ENCODE assay signal across 11 cellular contexts in the genomic region with DNA sequence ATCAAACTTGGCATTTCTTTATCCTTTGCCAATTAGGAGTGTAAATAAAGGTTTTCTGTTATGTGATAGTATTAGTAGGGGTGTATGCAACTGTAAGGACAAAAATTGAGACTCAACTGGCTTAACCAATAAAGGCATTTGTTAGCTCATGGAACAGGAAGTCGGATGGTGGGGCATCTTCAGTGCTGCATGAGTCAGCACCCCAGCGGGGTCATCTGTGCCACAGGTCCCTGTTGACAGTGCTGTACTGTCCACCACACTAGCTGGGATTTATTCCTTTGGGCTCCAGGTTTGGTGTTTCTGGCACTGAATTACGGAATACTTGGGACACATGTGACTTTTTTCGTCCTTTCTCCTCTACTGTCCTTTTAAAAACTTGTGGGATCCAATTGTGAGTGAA.
A peak's percentile ranks its signal among the peaks of the same experiment; 100 is the strongest.
DNase-seq lines count a peak whose midpoint lies in the region; ATAC-seq and TF ChIP-seq lines count a peak whose summit lies in the region.
"Had no signal": no experiment of that assay in that cellular context is flagged by ENCODE, and none has a peak within 500 bp of the region (broad histone marks: within the 10 kb centered on the region; RNA-seq: fewer than 3 reads in every experiment).

No MANE protein-coding gene starts in this region.

- peaks cover 73% of the 10 kb centered on the region for H3K36me3 ChIP-seq in MG63

- peak overlapping the region; percentile 69 for H3K27ac Mint-ChIP-seq in activated naive CD8-positive, alpha-beta T cell treated with anti-CD3 and anti-CD28 coated beads for 36 hours

- H3K36me3 Mint-ChIP-seq in activated naive CD8-positive, alpha-beta T cell treated with anti-CD3 and anti-CD28 coated beads for 36 hours = peaks cover 61% of the 10 kb centered on the region

- H3K27ac ChIP-seq in HL-60 (replicated peaks) = peak overlapping the region; percentile 24; the same call in 1 of the 2 replicates
- H3K27ac ChIP-seq: thoracic aorta, WERI-Rb-1 had no signal

- TF ChIP-seq CTCF in AG10803 (conservative IDR thresholded peaks at IDR 0.05; ENCODE audit: low read length) = no peak
- no peak for TF ChIP-seq CTCF in HL-60 (IDR thresholded peaks at IDR 0.05; ENCODE audit: insufficient read depth, low read length)

- no peaks in the 10 kb centered on the region for H3K27me3 ChIP-seq in HL-60 (ENCODE audit: insufficient read depth, poor library complexity, severe bottlenecking)
- H3K27me3 ChIP-seq in MG63 = no peaks in the 10 kb centered on the region

- H3K4me3 ChIP-seq in AG10803 (ENCODE audit: low read length) (no peak overlapping the region), HL-60 (replicated peaks; ENCODE audit: insufficient read depth, low read length) (no peak overlapping the region), MG63 (no peak overlapping the region)
- H3K4me3 ChIP-seq: thoracic aorta had no signal

- ATAC-seq in GM21717 (IDR thresholded peaks at IDR 0.05; ENCODE audit: unreplicated experiment) = no peak

- no peak overlapping the region for H3K4me3 Mint-ChIP-seq in activated naive CD8-positive, alpha-beta T cell treated with anti-CD3 and anti-CD28 coated beads for 36 hours

- H3K4me1 Mint-ChIP-seq in activated naive CD8-positive, alpha-beta T cell treated with anti-CD3 and anti-CD28 coated beads for 36 hours = peaks cover 68% of the 10 kb centered on the region

- H3K9me3 Mint-ChIP-seq in activated naive CD8-positive, alpha-beta T cell treated with anti-CD3 and anti-CD28 coated beads for 36 hours = no peaks in the 10 kb centered on the region

- H3K9me3 ChIP-seq in MG63 = no peaks in the 10 kb centered on the region
- H3K9me3 ChIP-seq: thoracic aorta had no signal

- no peaks in the 10 kb centered on the region for H3K27me3 Mint-ChIP-seq in activated naive CD8-positive, alpha-beta T cell treated with anti-CD3 and anti-CD28 coated beads for 36 hours

- DNase-seq in AG10803 (ENCODE audit: low read depth) (peak; percentile 30), HL-60 (ENCODE audit: low read depth in 1 of 2, low spot score in 1 of 2) (peak in 1 of 2 experiments; percentile 44), lung microvascular endothelial cell (ENCODE audit: low read depth in 2 of 2) (peak; percentile 55 to 84), DMS114 treated with DMSO at 0.1 percent for 48 hours (lab: John Stamatoyannopoulos, UW; ENCODE audit: unreplicated experiment) (no peak), MG63 (no peak), LoVo (ENCODE audit: low spot score) (no peak)
- DNase-seq in activated naive CD8-positive, alpha-beta T cell treated with anti-CD3 and anti-CD28 coated beads for 36 hours = no peak
- DNase-seq: KBM-7, WERI-Rb-1 had no signal

Comparison
In these comparisons a context has a peak if more than half of its experiments do, and no peak if none do; other contexts are left out.
1. DNase-seq: peak in AG10803 (single experiment) and lung microvascular endothelial cell (2 of 2); none in activated naive CD8-positive, alpha-beta T cell treated with anti-CD3 and anti-CD28 coated beads for 36 hours (single experiment), DMS114 treated with DMSO at 0.1 percent for 48 hours (single experiment), MG63 (single experiment) and LoVo (single experiment).